8 cellular contexts compared by ENCODE assay signal in genomic region chr15:81106560-81106959, GRCh38. TPM values are rescaled to one million over a fixed set of nuclear protein-coding genes. Genes with fewer than 3 reads are reported as not detected.
DNase-seq lines count a peak whose midpoint lies in the region; ATAC-seq and TF ChIP-seq lines count a peak whose summit lies in the region.

No MANE protein-coding gene starts in this region.

- H3K9ac ChIP-seq in OCI-LY3 (ENCODE audit: low read length): peak overlapping the region; percentile 0; the same call in 1 of the 2 replicates

- H3K36me3 ChIP-seq in OCI-LY3 (replicated peaks; ENCODE audit: low read depth, low read length) (no peaks in the 10 kb centered on the region), prostate gland (no peaks in the 10 kb centered on the region)

- TF ChIP-seq CTCF in OCI-LY3 (IDR thresholded peaks at IDR 0.05; ENCODE audit: low read depth, low read length): peak; percentile 88
- TF ChIP-seq CTCF in prostate gland (IDR thresholded peaks at IDR 0.05): peak; percentile 42 to 81 (median 76)

- peaks cover 5% of the 10 kb centered on the region; the same call in 1 of the 2 replicates for H3K27me3 ChIP-seq in OCI-LY3 (ENCODE audit: low read depth, low read length)
- H3K27me3 ChIP-seq in prostate gland (replicated peaks; ENCODE audit: insufficient read depth): no peaks in the 10 kb centered on the region

- peak overlapping the region; percentile 41 for H2AFZ ChIP-seq in OCI-LY3 (ENCODE audit: low read depth, low read length)

- TF ChIP-seq POLR2A in prostate gland (IDR thresholded peaks at IDR 0.05): no peak

- no peak for ATAC-seq in HG03095 (IDR thresholded peaks at IDR 0.05; ENCODE audit: unreplicated experiment)

- H3K79me2 ChIP-seq in OCI-LY3 (ENCODE audit: low read length): no peaks in the 10 kb centered on the region

- DNase-seq in EH (ENCODE audit: low read depth) (peak; percentile 90), HT1080 (ENCODE audit: low read depth) (peak; percentile 72), glomerular visceral epithelial cell (ENCODE audit: extremely low spot score) (peak; percentile 59), prostate gland (ENCODE audit: low spot score) (peak; percentile 51)
- peak; percentile 36 for DNase-seq in activated naive CD4-positive, alpha-beta T cell treated with Interleukin-2 at 50 U/mL for 16 hours
- DNase-seq in stimulated activated naive CD4-positive, alpha-beta T cell treated with Interleukin-2 at 50 U/mL for 16 hours (lab: John Stamatoyannopoulos, UW): no peak

- WGBS in prostate gland: 37% methylated on average over 6 of the region's 6 CpGs

- H3K4me3 ChIP-seq in OCI-LY3 (ENCODE audit: low read length) (peak overlapping the region; percentile 3; the same call in 1 of the 2 replicates), prostate gland (no peak overlapping the region)

- peak overlapping the region; percentile 45 for H3K4me2 ChIP-seq in OCI-LY3 (ENCODE audit: low read length)

- H4K20me1 ChIP-seq in OCI-LY3 (ENCODE audit: insufficient read depth, low read length): no peaks in the 10 kb centered on the region

- H3K27ac ChIP-seq in OCI-LY3 (ENCODE audit: low read length) (peak overlapping the region; percentile 7; the same call in 1 of the 2 replicates), prostate gland (no peak overlapping the region)

- H3K4me1 ChIP-seq in OCI-LY3 (ENCODE audit: low read length) (peaks cover 53% of the 10 kb centered on the region), prostate gland (replicated peaks) (no peaks in the 10 kb centered on the region)

- H3K9me3 ChIP-seq in OCI-LY3 (ENCODE audit: insufficient read depth, low read length) (no peaks in the 10 kb centered on the region), prostate gland (no peaks in the 10 kb centered on the region)

- intact Hi-C loops in prostate gland (cut with DNase I): loop anchor here (2.0 to 10.0 kb wide), 2 partner anchors 158 to 298 kb away; no protein-coding TSS in a partner anchor

RNA-seq across cellular contexts. Expression of gene CFAP161, which starts 27.5 kb away (rescaled TPM):
- 0.39 TPM in 1 of 2 replicates, not detected in the other for total RNA-seq in HT1080 (2014; rRNA removed; shearing (Covaris generic))
- polyA plus RNA-seq in HT1080 (2015; cell fraction: cytosol; rRNA removed): not detected in 2 replicates
- polyA plus RNA-seq in HT1080 (2015; cell fraction: nucleus; rRNA removed): not detected in 2 replicates
- 1 to 10 TPM in 1 of 2 donors, not detected in 1; 2.9 TPM for total RNA-seq in prostate gland
